ENCODE assay signal across 29 cellular contexts in genomic region chr2:51705418-51705817, GRCh38.
"Had no signal": no experiment of that assay in that cellular context is flagged by ENCODE, and none has a peak within 500 bp of the region (broad histone marks: within the 10 kb centered on the region; RNA-seq: fewer than 3 reads in every experiment).

No MANE protein-coding gene starts in this region.

- H3K4me1 ChIP-seq: ascending aorta had no signal

- H3K4me3 ChIP-seq: ascending aorta, cardiac muscle cell had no signal

- ATAC-seq: activated CD8-positive, alpha-beta memory T cell treated with anti-CD3 and anti-CD28 coated beads, Interleukin-2, amount 10 ng/mL, durations not matched to agents 7 days and 5 days; activated CD8-positive, alpha-beta T cell treated with anti-CD3 and anti-CD28 coated beads, Interleukin-2, amount 10 ng/mL, durations not matched to agents 7 days and 5 days; activated naive CD8-positive, alpha-beta T cell treated with anti-CD3 and anti-CD28 coated beads, Interleukin-2, amount 50 U/mL, for 24 hours had no signal

- DNase-seq: activated B cell treated with CpG ODN at 0.5 μM for 24 hours; activated CD4-positive, alpha-beta memory T cell treated with anti-CD3 and anti-CD28 coated beads, Interleukin-2, amount 10 ng/mL, durations not matched to agents 7 days and 5 days; activated CD4-positive, alpha-beta T cell treated with anti-CD3 and anti-CD28 coated beads for 4 hours; activated CD4-positive, alpha-beta T cell treated with anti-CD3 and anti-CD28 coated beads, Interleukin-2, amount 10 ng/mL, durations not matched to agents 24 days and 14 days; activated CD4-positive, alpha-beta T cell treated with anti-CD3 and anti-CD28 coated beads, Interleukin-2, amount 50 U/mL, for 1 hour; activated CD4-positive, alpha-beta T cell treated with anti-CD3 and anti-CD28 coated beads, Interleukin-2, amount 50 U/mL, for 4 hours; activated CD4-positive, CD25-positive, alpha-beta regulatory T cell treated with anti-CD3 and anti-CD28 coated beads, Interleukin-2, amount 50 U/mL, for 72 hours; activated CD8-positive, alpha-beta memory T cell treated with anti-CD3 and anti-CD28 coated beads for 24 hours; activated CD8-positive, alpha-beta memory T cell treated with anti-CD3 and anti-CD28 coated beads, Interleukin-2, amount 10 ng/mL, durations not matched to agents 7 days and 5 days; activated CD8-positive, alpha-beta memory T cell treated with anti-CD3 and anti-CD28 coated beads, Interleukin-2, amount 50 U/mL, for 48 hours; activated CD8-positive, alpha-beta T cell treated with anti-CD3 and anti-CD28 coated beads, Interleukin-2, amount 10 ng/mL, durations not matched to agents 7 days and 5 days; activated effector memory CD4-positive, alpha-beta T cell treated with Interleukin-2 at 50 U/mL for 16 hours; activated gamma-delta T cell; activated naive CD4-positive, alpha-beta T cell treated with anti-CD3 and anti-CD28 coated beads, Interleukin-2, amount 10 ng/mL, durations not matched to agents 7 days and 5 days; activated naive CD4-positive, alpha-beta T cell treated with Interleukin-2 at 50 U/mL for 16 hours; activated naive CD8-positive, alpha-beta T cell treated with anti-CD3 and anti-CD28 coated beads, Interleukin-2, amount 10 ng/mL, durations not matched to agents 7 days and 5 days; activated naive CD8-positive, alpha-beta T cell treated with anti-CD3 and anti-CD28 coated beads, Interleukin-2, amount 50 U/mL, for 24 hours; activated T-cell treated with anti-CD3 and anti-CD28 coated beads, Interleukin-2, amount 50 U/mL, for 24 hours; activated T-cell treated with anti-CD3 and anti-CD28 coated beads, Interleukin-2, amount 50 U/mL, for 48 hours; amygdala; anterior cingulate cortex; cerebellar nuclear complex; T-helper 2 cell; T-helper 9 cell had no signal

- H3K27me3 ChIP-seq: ascending aorta, cardiac muscle cell had no signal

- FAIRE-seq: bronchial epithelial cell, TTC549 had no signal

- H3K9me3 ChIP-seq: ascending aorta had no signal

- H3K27ac ChIP-seq: ascending aorta, cardiac muscle cell, VCaP had no signal

- H3K36me3 ChIP-seq: ascending aorta, cardiac muscle cell had no signal
